Comparison of ENCODE assay signal across 8 cellular contexts in genomic region chr1:36088577-36089392, GRCh38. TPM values are rescaled to one million over a fixed set of nuclear protein-coding genes. Genes with fewer than 3 reads are reported as not detected.
A peak's percentile ranks its signal among the peaks of the same experiment; 100 is the strongest.
DNase-seq lines count a peak whose midpoint lies in the region; ATAC-seq, FAIRE-seq and TF ChIP-seq lines count a peak whose summit lies in the region.

Gene ADPRS (plus strand): TSS chr1:36088892. CDS start chr1:36088905, 13 bp downstream.

- H3K9ac ChIP-seq in OCI-LY3 (ENCODE audit: low read length) = peak within 1 kb of the TSS; percentile 77
- H3K9ac ChIP-seq in endothelial cell of umbilical vein (replicated peaks; ENCODE audit: extremely low read depth, insufficient read depth, low read length) = peak within 1 kb of the TSS; percentile 73

- H4K20me1 ChIP-seq in OCI-LY3 (ENCODE audit: insufficient read depth, low read length) (no peaks in the 10 kb centered on the region), endothelial cell of umbilical vein (replicated peaks; ENCODE audit: control insufficient read depth, extremely low read depth, insufficient read depth, low read length) (no peaks in the 10 kb centered on the region)

- H3K9me1 ChIP-seq in endothelial cell of umbilical vein (replicated peaks; ENCODE audit: control insufficient read depth, extremely low read depth, insufficient read depth, low read length) = no peaks in the 10 kb centered on the region

- H3K36me3 ChIP-seq in OCI-LY3 (replicated peaks; ENCODE audit: low read depth, low read length) = peaks cover 3% of the 10 kb centered on the region
- H3K36me3 ChIP-seq in endothelial cell of umbilical vein (ENCODE audit: control insufficient read depth in 2 of 2, extremely low read depth in 1 of 2, insufficient read depth in 2 of 2, low read length in 2 of 2) = peaks cover 14 to 28% of the 10 kb centered on the region in 2 experiments

- H3K4me3 ChIP-seq in OCI-LY3 (ENCODE audit: low read length) (peak within 1 kb of the TSS; percentile 93), endothelial cell of umbilical vein (replicated peaks in 1 of 3; ENCODE audit: insufficient read depth in 1 of 3, low read depth in 1 of 3, low read length in 3 of 3) (peak within 1 kb of the TSS; percentile 68 to 96 (median 83))

- peak; percentile 95 for TF ChIP-seq POLR2A in endothelial cell of umbilical vein (IDR thresholded peaks at IDR 0.05; ENCODE audit: low read depth, low read length)

- peak; percentile 82 for FAIRE-seq in endothelial cell of umbilical vein (lab: Jason Lieb, UNC)

- peak; percentile 82 for TF ChIP-seq CTCF in OCI-LY3 (IDR thresholded peaks at IDR 0.05; ENCODE audit: low read depth, low read length)
- TF ChIP-seq CTCF in endothelial cell of umbilical vein (IDR thresholded peaks at IDR 0.05; ENCODE audit: extremely low read depth in 1 of 2, insufficient read depth in 1 of 2, low read depth in 1 of 2, low read length in 2 of 2) = peak; percentile 98 to 100

- dilution Hi-C loops in endothelial cell of umbilical vein (cut with MboI; ENCODE audit: extremely low pct_ligation_motif_present, low sequenced_read_pairs) = no loop called here

- H3K9me3 ChIP-seq in OCI-LY3 (ENCODE audit: insufficient read depth, low read length) (no peaks in the 10 kb centered on the region), endothelial cell of umbilical vein (replicated peaks; ENCODE audit: control insufficient read depth, insufficient read depth, low read length) (no peaks in the 10 kb centered on the region)

- intact Hi-C loops in endothelial cell of umbilical vein (cut with micrococcal nuclease) = loop anchor here (1.0 kb wide), 2 partner anchors 157 to 205 kb away; partner anchors contain the start of genes AGO1 and AGO3

- no TSS peak for BruUV-seq in endothelial cell of umbilical vein (replicated peaks; lab: Mats Ljungman, UMichigan)

- POLR2A ChIA-PET in endothelial cell of umbilical vein (lab: Charles Lee) = no interaction called here

- H3K4me2 ChIP-seq in OCI-LY3 (ENCODE audit: low read length) = peak within 1 kb of the TSS; percentile 97
- peak within 1 kb of the TSS; percentile 86 for H3K4me2 ChIP-seq in endothelial cell of umbilical vein (ENCODE audit: insufficient read depth, low read length)

- H2AFZ ChIP-seq in OCI-LY3 (ENCODE audit: low read depth, low read length) (peak within 1 kb of the TSS; percentile 86), endothelial cell of umbilical vein (ENCODE audit: low read depth, low read length) (peak within 1 kb of the TSS; percentile 94)

- peak; percentile 65 for ATAC-seq in GM21515 (IDR thresholded peaks at IDR 0.05; ENCODE audit: unreplicated experiment)

- H3K27me3 ChIP-seq in OCI-LY3 (ENCODE audit: low read depth, low read length) (no peaks in the 10 kb centered on the region), endothelial cell of umbilical vein (ENCODE audit: control insufficient read depth in 2 of 2, insufficient read depth in 2 of 2, low read length in 2 of 2) (no peaks in the 10 kb centered on the region)

- H3K27ac ChIP-seq in OCI-LY3 (ENCODE audit: low read length) (peak within 1 kb of the TSS; percentile 18), endothelial cell of umbilical vein (ENCODE audit: insufficient read depth, low read depth, low read length) (peak within 1 kb of the TSS; percentile 35)

- DNase-seq in DMS114 treated with DMSO at 0.1 percent for 48 hours (lab: John Stamatoyannopoulos, UW; ENCODE audit: unreplicated experiment) (peak; percentile 88), HuH-7 (ENCODE audit: low spot score) (peak; percentile 90), endothelial cell of umbilical vein (ENCODE audit: low read depth, low spot score) (peak; percentile 91), middle frontal gyrus (ENCODE audit: extremely low spot score, low spot score) (peak; percentile 77)
- peak; percentile 98 for DNase-seq in activated CD8-positive, alpha-beta memory T cell treated with anti-CD3 and anti-CD28 coated beads, Interleukin-2, amount 50 U/mL, for 48 hours
- peak; percentile 85 for DNase-seq in stimulated activated CD8-positive, alpha-beta memory T cell treated with anti-CD3 and anti-CD28 coated beads, Interleukin-2, amount 100 ng/mL, for 1 hour (ENCODE audit: low read depth in 2 of 2)

- CTCF ChIA-PET in endothelial cell of umbilical vein (lab: Charles Lee) = no interaction called here

- H3K79me2 ChIP-seq in OCI-LY3 (ENCODE audit: low read length) (peaks cover 16% of the 10 kb centered on the region), endothelial cell of umbilical vein (ENCODE audit: control insufficient read depth, insufficient read depth, low read length) (peaks cover 22% of the 10 kb centered on the region)

- H3K4me1 ChIP-seq in OCI-LY3 (ENCODE audit: low read length) (no peaks in the 10 kb centered on the region), endothelial cell of umbilical vein (ENCODE audit: control insufficient read depth, extremely low read depth, insufficient read depth, low read length) (peaks cover 8% of the 10 kb centered on the region)

TF ChIP-seq in endothelial cell of umbilical vein, 7 proteins besides CTCF, POLR2A, EP300 and RAD21:
- no peak for TF ChIP-seq FOS (IDR thresholded peaks at IDR 0.05; ENCODE audit: borderline replicate concordance, insufficient read depth, low read length)
- peak; percentile 63 for TF ChIP-seq MYC (IDR thresholded peaks at IDR 0.05; ENCODE audit: low read depth, low read length)
- TF ChIP-seq POLR2AphosphoS5 (IDR thresholded peaks at IDR 0.05; ENCODE audit: insufficient read depth, low read depth, low read length) = peak; percentile 98

RNA-seq across cellular contexts. Expression of gene ADPRS, which starts in this region (rescaled TPM):
- total RNA-seq in endothelial cell of umbilical vein = 32.9 and 33.9 TPM in 2 replicates
- 48.1 and 52.8 TPM in 2 replicates for polyA plus RNA-seq in endothelial cell of umbilical vein
- 41.5 and 41.6 TPM in 2 replicates for polyA plus RNA-seq in endothelial cell of umbilical vein (2011; cell fraction: cytosol; rRNA removed)
- polyA plus RNA-seq in endothelial cell of umbilical vein (2011; cell fraction: nucleus; rRNA removed) = 21.3 and 23.2 TPM in 2 replicates
- polyA plus RNA-seq in endothelial cell of umbilical vein (2012) = 23.1 and 23.9 TPM in 2 replicates
- polyA minus RNA-seq in endothelial cell of umbilical vein = 23.3 and 27.1 TPM in 2 replicates
- polyA minus RNA-seq in endothelial cell of umbilical vein (2011; cell fraction: cytosol; rRNA and poly(A)+ RNA removed) = 14.5 TPM
- 6.2 and 6.6 TPM in 2 replicates for polyA minus RNA-seq in endothelial cell of umbilical vein (2011; cell fraction: nucleus; rRNA and poly(A)+ RNA removed)

Comparison
In these comparisons a context has a peak if more than half of its experiments do, and no peak if none do; other contexts are left out.
1. Peak in every context shown above with its lines: DNase-seq, ATAC-seq, H3K4me3 ChIP-seq and H3K27ac ChIP-seq.